In genomic region chr15:84765675-84766074, GRCh38 we compare ENCODE assay signal across 21 cellular contexts. TPM values are rescaled to one million over a fixed set of nuclear protein-coding genes. Genes with fewer than 3 reads are reported as not detected.
A peak's percentile ranks its signal among the peaks of the same experiment; 100 is the strongest.
DNase-seq lines count a peak whose midpoint lies in the region; ATAC-seq and TF ChIP-seq lines count a peak whose summit lies in the region.
"Had no signal": no experiment of that assay in that cellular context is flagged by ENCODE, and none has a peak within 500 bp of the region (broad histone marks: within the 10 kb centered on the region; RNA-seq: fewer than 3 reads in every experiment).

No MANE protein-coding gene starts in this region.

- ATAC-seq in activated T-helper 17 cell treated with anti-CD3 and anti-CD28 coated beads, Interleukin-2, amount 50 U/mL, for 72 hours (replicated peaks): no peak
- ATAC-seq in left colon: peak; percentile 76
- ATAC-seq: GM23338, HCT116 had no signal

- H3K27ac Mint-ChIP-seq in activated CD4-positive, alpha-beta T cell treated with anti-CD3 and anti-CD28 coated beads, Interleukin-2, amount 10 ng/mL, durations not matched to agents 24 days and 14 days: peak overlapping the region; percentile 7
- peak overlapping the region; percentile 81 for H3K27ac Mint-ChIP-seq in activated T-helper 17 cell treated with anti-CD3 and anti-CD28 coated beads, Interleukin-2, amount 50 U/mL, for 72 hours
- H3K27ac Mint-ChIP-seq: GM23338 had no signal

- H3K36me3 Mint-ChIP-seq in activated CD4-positive, alpha-beta T cell treated with anti-CD3 and anti-CD28 coated beads, Interleukin-2, amount 10 ng/mL, durations not matched to agents 24 days and 14 days (ENCODE audit: low read depth): peaks cover 45% of the 10 kb centered on the region
- H3K36me3 Mint-ChIP-seq in activated T-helper 17 cell treated with anti-CD3 and anti-CD28 coated beads, Interleukin-2, amount 50 U/mL, for 72 hours (ENCODE audit: low read depth): peaks cover 64% of the 10 kb centered on the region

- intact Hi-C loops in activated CD4-positive, alpha-beta T cell treated with anti-CD3 and anti-CD28 coated beads, Interleukin-2, amount 10 ng/mL, durations not matched to agents 24 days and 14 days (cut with micrococcal nuclease): no loop called here
- intact Hi-C loops in left colon (cut with DNase I, micrococcal nuclease): no loop called here

- no peak overlapping the region for H3K4me3 Mint-ChIP-seq in activated CD4-positive, alpha-beta T cell treated with anti-CD3 and anti-CD28 coated beads, Interleukin-2, amount 10 ng/mL, durations not matched to agents 24 days and 14 days
- no peak overlapping the region for H3K4me3 Mint-ChIP-seq in activated T-helper 17 cell treated with anti-CD3 and anti-CD28 coated beads, Interleukin-2, amount 50 U/mL, for 72 hours
- H3K4me3 Mint-ChIP-seq: CD14-positive monocyte; CD4-positive, alpha-beta memory T cell; GM23338; H9 had no signal

- no peak for TF ChIP-seq CTCF in 22Rv1 (IDR thresholded peaks at IDR 0.05)

- DNase-seq in activated CD4-positive, alpha-beta T cell treated with anti-CD3 and anti-CD28 coated beads, Interleukin-2, amount 10 ng/mL, durations not matched to agents 24 days and 14 days: no peak
- DNase-seq in activated CD4-positive, alpha-beta T cell treated with anti-CD3 and anti-CD28 coated beads, Interleukin-2, amount 50 U/mL, for 48 hours: no peak
- DNase-seq in left colon (no peak), pons (ENCODE audit: low spot score) (no peak)
- no peak for DNase-seq in stimulated activated CD4-positive, alpha-beta T cell treated with anti-CD3 and anti-CD28 coated beads, Interleukin-2, amount 100 ng/mL, for 24 hours
- DNase-seq in stimulated activated CD4-positive, alpha-beta T cell treated with anti-CD3 and anti-CD28 coated beads, Interleukin-15, amount 100 ng/mL, for 24 hours: no peak
- DNase-seq: 8988T; ACHN; AML-193; BE2C; CD4-positive, alpha-beta memory T cell; COR-L47; DMS153; DND-41; H9 had no signal

- H3K27ac ChIP-seq in 22Rv1: peak overlapping the region; percentile 48; the same call in 1 of the 2 replicates
- H3K27ac ChIP-seq: BLaER1 treated with 17β-estradiol and CSF1 and Interleukin-3, amounts not matched to agents 10 nM and 100 nM had no signal

- no peaks in the 10 kb centered on the region for H3K27me3 Mint-ChIP-seq in activated CD4-positive, alpha-beta T cell treated with anti-CD3 and anti-CD28 coated beads, Interleukin-2, amount 10 ng/mL, durations not matched to agents 24 days and 14 days
- no peaks in the 10 kb centered on the region for H3K27me3 Mint-ChIP-seq in activated T-helper 17 cell treated with anti-CD3 and anti-CD28 coated beads, Interleukin-2, amount 50 U/mL, for 72 hours
- H3K27me3 Mint-ChIP-seq: CD4-positive, alpha-beta memory T cell had no signal

- peaks cover 29% of the 10 kb centered on the region for H3K4me1 Mint-ChIP-seq in activated CD4-positive, alpha-beta T cell treated with anti-CD3 and anti-CD28 coated beads, Interleukin-2, amount 10 ng/mL, durations not matched to agents 24 days and 14 days
- H3K4me1 Mint-ChIP-seq in activated T-helper 17 cell treated with anti-CD3 and anti-CD28 coated beads, Interleukin-2, amount 50 U/mL, for 72 hours: peaks cover 19% of the 10 kb centered on the region

- no peaks in the 10 kb centered on the region for H3K9me3 Mint-ChIP-seq in activated CD4-positive, alpha-beta T cell treated with anti-CD3 and anti-CD28 coated beads, Interleukin-2, amount 10 ng/mL, durations not matched to agents 24 days and 14 days
- H3K9me3 Mint-ChIP-seq in activated T-helper 17 cell treated with anti-CD3 and anti-CD28 coated beads, Interleukin-2, amount 50 U/mL, for 72 hours: no peaks in the 10 kb centered on the region
- H3K9me3 Mint-ChIP-seq: CD14-positive monocyte; CD4-positive, alpha-beta memory T cell; GM23338; H9 had no signal

RNA-seq across cellular contexts. Expression of gene ZNF592, which starts 17.3 kb away (rescaled TPM):
- 30.0 and 30.6 TPM in 2 replicates for total RNA-seq in activated CD4-positive, alpha-beta T cell treated with anti-CD3 and anti-CD28 coated beads, Interleukin-2, amount 10 ng/mL, durations not matched to agents 24 days and 14 days
- 10 to 100 TPM; 23.8 to 36.8 TPM for total RNA-seq in activated T-helper 17 cell treated with anti-CD3 and anti-CD28 coated beads, Interleukin-2, amount 50 U/mL, for 72 hours
- total RNA-seq in left colon: 10 to 100 TPM; 24.3 to 29.7 TPM

RNA-seq across cellular contexts. Expression of gene SEC11A, which starts 49.7 kb away (rescaled TPM):
- 101 and 108 TPM in 2 replicates for total RNA-seq in activated CD4-positive, alpha-beta T cell treated with anti-CD3 and anti-CD28 coated beads, Interleukin-2, amount 10 ng/mL, durations not matched to agents 24 days and 14 days
- total RNA-seq in activated T-helper 17 cell treated with anti-CD3 and anti-CD28 coated beads, Interleukin-2, amount 50 U/mL, for 72 hours: 100 to 1,000 TPM; 111 to 116 TPM
- 100 to 1,000 TPM; 128 to 130 TPM for total RNA-seq in left colon

RNA-seq across cellular contexts. Expression of gene ALPK3, which starts 51.5 kb away (rescaled TPM):
- 0.09 and 0.21 TPM in 2 replicates for total RNA-seq in activated CD4-positive, alpha-beta T cell treated with anti-CD3 and anti-CD28 coated beads, Interleukin-2, amount 10 ng/mL, durations not matched to agents 24 days and 14 days
- 1 to 10 TPM in 1 of 2 donors, under 1 TPM in 1; 0.29 to 1.1 TPM for total RNA-seq in activated T-helper 17 cell treated with anti-CD3 and anti-CD28 coated beads, Interleukin-2, amount 50 U/mL, for 72 hours
- 1 to 10 TPM; 1.0 to 1.1 TPM for total RNA-seq in left colon
